Comparison of ENCODE assay signal across 1 cellular context in the genomic region with DNA sequence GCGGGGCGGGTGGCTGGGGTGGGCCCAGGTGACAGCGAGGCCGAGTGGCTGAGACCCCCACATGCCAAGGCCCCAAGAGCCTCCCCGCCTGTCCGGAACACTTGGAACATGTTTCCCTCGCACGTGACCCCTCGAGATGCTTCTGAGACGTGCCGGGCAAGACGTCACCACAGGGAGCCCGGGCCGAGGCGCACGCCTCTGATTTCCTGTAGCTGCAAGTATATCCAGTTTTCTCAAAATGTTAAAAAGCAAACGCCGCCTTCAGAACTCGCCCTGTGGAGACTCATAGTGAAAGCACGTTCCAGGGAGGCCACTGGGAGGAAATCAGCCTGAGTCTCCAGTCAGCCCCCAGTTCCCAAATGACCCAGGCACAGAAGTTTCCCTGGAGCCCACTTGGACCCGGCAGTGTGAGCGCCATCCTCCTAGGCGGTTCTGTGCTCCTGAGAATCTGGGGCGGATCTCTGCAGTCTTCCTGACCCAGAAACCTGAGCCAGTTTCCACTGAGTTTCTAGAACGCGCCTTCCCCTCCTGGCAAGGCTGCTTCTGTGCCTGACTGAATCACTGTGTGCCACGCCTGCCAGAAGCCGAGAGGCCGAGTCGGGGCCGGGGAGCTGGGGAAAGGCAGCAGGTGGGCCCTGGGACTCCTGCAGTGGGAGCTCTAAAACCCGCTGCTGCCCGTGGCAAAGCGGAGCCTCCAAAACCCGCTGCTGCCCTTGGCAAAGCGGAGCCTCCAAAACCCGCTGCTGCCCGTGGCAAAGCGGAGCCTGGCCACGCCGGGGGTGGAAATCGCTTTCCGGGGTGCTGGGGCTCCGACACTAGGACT.
TF ChIP-seq lines count a peak whose summit lies in the region.

No MANE protein-coding gene starts in this region.

TF ChIP-seq in IMR-90, 13 proteins besides CTCF, POLR2A, EP300 and RAD21:
- no peak for TF ChIP-seq RCOR1 (IDR thresholded peaks at IDR 0.05; ENCODE audit: insufficient replicate concordance, low read length)
- no peak for TF ChIP-seq MAFK (IDR thresholded peaks at IDR 0.05; ENCODE audit: low read depth, low read length)
- TF ChIP-seq BHLHE40 (IDR thresholded peaks at IDR 0.05; ENCODE audit: low read depth, low read length): no peak
- TF ChIP-seq RFX5 (IDR thresholded peaks at IDR 0.05; ENCODE audit: low read depth, low read length): no peak
- TF ChIP-seq CEBPB (IDR thresholded peaks at IDR 0.05; ENCODE audit: low read depth, low read length): no peak
- TF ChIP-seq, protein P1, sequence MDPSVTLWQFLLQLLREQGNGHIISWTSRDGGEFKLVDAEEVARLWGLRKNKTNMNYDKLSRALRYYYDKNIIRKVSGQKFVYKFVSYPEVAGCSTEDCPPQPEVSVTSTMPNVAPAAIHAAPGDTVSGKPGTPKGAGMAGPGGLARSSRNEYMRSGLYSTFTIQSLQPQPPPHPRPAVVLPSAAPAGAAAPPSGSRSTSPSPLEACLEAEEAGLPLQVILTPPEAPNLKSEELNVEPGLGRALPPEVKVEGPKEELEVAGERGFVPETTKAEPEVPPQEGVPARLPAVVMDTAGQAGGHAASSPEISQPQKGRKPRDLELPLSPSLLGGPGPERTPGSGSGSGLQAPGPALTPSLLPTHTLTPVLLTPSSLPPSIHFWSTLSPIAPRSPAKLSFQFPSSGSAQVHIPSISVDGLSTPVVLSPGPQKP (IDR thresholded peaks at IDR 0.05; ENCODE audit: borderline replicate concordance, low read depth, low read length): no peak
- TF ChIP-seq, protein P2, sequence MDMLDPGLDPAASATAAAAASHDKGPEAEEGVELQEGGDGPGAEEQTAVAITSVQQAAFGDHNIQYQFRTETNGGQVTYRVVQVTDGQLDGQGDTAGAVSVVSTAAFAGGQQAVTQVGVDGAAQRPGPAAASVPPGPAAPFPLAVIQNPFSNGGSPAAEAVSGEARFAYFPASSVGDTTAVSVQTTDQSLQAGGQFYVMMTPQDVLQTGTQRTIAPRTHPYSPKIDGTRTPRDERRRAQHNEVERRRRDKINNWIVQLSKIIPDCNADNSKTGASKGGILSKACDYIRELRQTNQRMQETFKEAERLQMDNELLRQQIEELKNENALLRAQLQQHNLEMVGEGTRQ (IDR thresholded peaks at IDR 0.05; ENCODE audit: low read depth, low read length): no peak
- no peak for TF ChIP-seq CHD1 (IDR thresholded peaks at IDR 0.05; ENCODE audit: low read depth, low read length)
- no peak for TF ChIP-seq MXI1 (IDR thresholded peaks at IDR 0.05; ENCODE audit: borderline replicate concordance, low read depth, low read length)
- TF ChIP-seq NFE2L2 (IDR thresholded peaks at IDR 0.05; ENCODE audit: low read depth, low read length): no peak
- no peak for TF ChIP-seq FOS (IDR thresholded peaks at IDR 0.05; ENCODE audit: low read depth, low read length)
- no peak for TF ChIP-seq MAZ (IDR thresholded peaks at IDR 0.05; ENCODE audit: borderline replicate concordance, low read depth, low read length)
- TF ChIP-seq SMC3 (IDR thresholded peaks at IDR 0.05; ENCODE audit: low read depth, low read length): no peak
